ENCODE assay signal across 12 cellular contexts in the genomic region with DNA sequence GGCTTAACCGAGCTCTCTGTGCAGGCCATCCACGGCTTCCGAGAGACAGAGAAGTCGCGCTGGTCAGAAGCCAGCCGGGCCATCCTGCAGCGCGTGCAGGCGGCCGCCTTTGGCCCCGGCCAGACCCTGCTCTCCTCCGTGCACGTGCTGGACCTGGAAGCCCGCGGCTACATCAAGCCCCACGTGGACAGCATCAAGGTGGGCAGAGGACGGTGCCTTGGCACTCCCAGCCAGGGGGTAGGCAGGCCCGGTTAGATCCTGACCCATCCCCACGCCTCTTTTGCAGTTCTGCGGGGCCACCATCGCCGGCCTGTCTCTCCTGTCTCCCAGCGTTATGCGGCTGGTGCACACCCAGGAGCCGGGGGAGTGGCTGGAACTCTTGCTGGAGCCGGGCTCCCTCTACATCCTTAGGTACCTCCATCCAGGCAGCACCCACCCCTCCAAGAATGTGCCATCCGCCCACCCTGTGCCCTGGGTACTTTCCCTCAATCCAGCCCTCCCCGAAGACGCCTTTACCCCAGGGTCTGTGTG. TPM values are rescaled to one million over a fixed set of nuclear protein-coding genes. Genes with fewer than 3 reads are reported as not detected.
DNase-seq lines count a peak whose midpoint lies in the region; ATAC-seq and TF ChIP-seq lines count a peak whose summit lies in the region.
"Had no signal": no experiment of that assay in that cellular context is flagged by ENCODE, and none has a peak within 500 bp of the region (broad histone marks: within the 10 kb centered on the region; RNA-seq: fewer than 3 reads in every experiment).

No MANE protein-coding gene starts in this region.

- no peak overlapping the region for H3K27ac ChIP-seq in SJCRH30
- H3K27ac ChIP-seq in gastroesophageal sphincter = peak overlapping the region in 3 of 4 donors; percentile 96 to 100 (median 97)
- H3K27ac ChIP-seq in smooth muscle cell (ENCODE audit: low read depth) = peak overlapping the region; percentile 35

- peaks cover 15% of the 10 kb centered on the region for H3F3A ChIP-seq in smooth muscle cell (ENCODE audit: low read depth)

- WGBS in gastroesophageal sphincter (ENCODE audit: low coverage in 1 of 2), 2 donors = 60 to 100% methylated on average over 1 of the region's 29 CpGs
- whole genome bisulfite sequencing in smooth muscle cell (ENCODE audit: low lambda C conversion rate) = 77% methylated on average over 28 of the region's 29 CpGs

- H4K20me1 ChIP-seq in smooth muscle cell (ENCODE audit: low read depth) = no peaks in the 10 kb centered on the region

- TF ChIP-seq EP300 in gastroesophageal sphincter (IDR thresholded peaks at IDR 0.05) = no peak

- TF ChIP-seq POLR2A in gastroesophageal sphincter (IDR thresholded peaks at IDR 0.05) = no peak

- H3K4me1 ChIP-seq in SJCRH30 (peaks cover 6% of the 10 kb centered on the region; the same call in 1 of the 2 replicates), gastroesophageal sphincter (peaks cover 0 to 59% (median 21%) of the 10 kb centered on the region in 3 donors), smooth muscle cell (ENCODE audit: low read depth) (peaks cover 5% of the 10 kb centered on the region)

- no peak overlapping the region for H2AFZ ChIP-seq in smooth muscle cell (ENCODE audit: low read depth)

- H3K27me3 ChIP-seq in SJCRH30 (no peaks in the 10 kb centered on the region), gastroesophageal sphincter (no peaks in the 10 kb centered on the region), smooth muscle cell (ENCODE audit: low read depth) (no peaks in the 10 kb centered on the region)

- DNase-seq in SJCRH30 (no peak), smooth muscle cell (lab: John Stamatoyannopoulos, UW; ENCODE audit: unreplicated experiment) (no peak), Kasumi-1 (lab: John Stamatoyannopoulos, UW) (no peak), NCI-H1417 (lab: John Stamatoyannopoulos, UW) (no peak)
- DNase-seq: activated T-cell treated with anti-CD3 and anti-CD28 coated beads, Interleukin-2, amount 50 U/mL, for 1 hour; HCEC 1CT had no signal

- peaks cover 3% of the 10 kb centered on the region for H3K36me3 ChIP-seq in SJCRH30
- H3K36me3 ChIP-seq in gastroesophageal sphincter = peaks cover 0 to 30% of the 10 kb centered on the region in 2 donors
- H3K36me3 ChIP-seq in smooth muscle cell (ENCODE audit: low read depth) = peaks cover under 1% of the 10 kb centered on the region

- H3K4me3 ChIP-seq in GM12875 (ENCODE audit: low read depth, low read length) (peak overlapping the region; percentile 36), SJCRH30 (peak overlapping the region; percentile 58), gastroesophageal sphincter (peak overlapping the region in 1 of 2 donors; percentile 92), smooth muscle cell (no peak overlapping the region)

- no peaks in the 10 kb centered on the region for H3K79me2 ChIP-seq in smooth muscle cell (ENCODE audit: low read depth)

- TF ChIP-seq CTCF in GM12875 (IDR thresholded peaks at IDR 0.05; ENCODE audit: borderline replicate concordance, insufficient read depth, low read depth, low read length) = no peak
- TF ChIP-seq CTCF in gastroesophageal sphincter (IDR thresholded peaks at IDR 0.05) = no peak
- no peak for TF ChIP-seq CTCF in smooth muscle cell (IDR thresholded peaks at IDR 0.05; ENCODE audit: borderline replicate concordance, insufficient read depth, poor library complexity, severe bottlenecking)

- H3K4me2 ChIP-seq in smooth muscle cell = peak overlapping the region; percentile 86

- no peak for ATAC-seq in gastroesophageal sphincter
- ATAC-seq in GM21447 (IDR thresholded peaks at IDR 0.05; ENCODE audit: unreplicated experiment) = no peak
- no peak for ATAC-seq in HG03571 (IDR thresholded peaks at IDR 0.05; ENCODE audit: unreplicated experiment)

- H3K9ac ChIP-seq in smooth muscle cell (ENCODE audit: low read depth) = no peak overlapping the region

- H3K9me3 ChIP-seq in SJCRH30 (replicated peaks) (no peaks in the 10 kb centered on the region), gastroesophageal sphincter (no peaks in the 10 kb centered on the region), smooth muscle cell (replicated peaks; ENCODE audit: low read depth) (no peaks in the 10 kb centered on the region)

RNA-seq across cellular contexts. Expression of a gene that starts 1.5 kb away (rescaled TPM):
- 1.2 and 1.4 TPM in 2 replicates for total RNA-seq in SJCRH30 (2014; rRNA removed; shearing (Covaris generic))
- 1 to 10 TPM in 3 of 4 donors, under 1 TPM in 1; 0.67 to 2.4 (median 1.4) TPM for total RNA-seq in gastroesophageal sphincter
- total RNA-seq in smooth muscle cell = 0.67 and 1.2 TPM in 2 replicates
- 2.0 and 2.1 TPM in 2 replicates for polyA plus RNA-seq in smooth muscle cell

RNA-seq across cellular contexts. Expression of a gene that starts 1.6 kb away (rescaled TPM):
- total RNA-seq in SJCRH30 (2014; rRNA removed; shearing (Covaris generic)) = 24.6 and 28.5 TPM in 2 replicates
- 10 to 100 TPM; 41.9 to 75.1 (median 45.7) TPM for total RNA-seq in gastroesophageal sphincter
- total RNA-seq in smooth muscle cell = 34.4 and 38.2 TPM in 2 replicates
- 100 and 103 TPM in 2 replicates for polyA plus RNA-seq in smooth muscle cell

RNA-seq across cellular contexts. Expression of a gene that starts 12.9 kb away (rescaled TPM):
- 65.1 and 67.6 TPM in 2 replicates for total RNA-seq in SJCRH30 (2014; rRNA removed; shearing (Covaris generic))
- total RNA-seq in gastroesophageal sphincter (10 to 100 TPM; 40.2 to 86.1 (median 63.8) TPM), smooth muscle cell (59.1 and 85.9 TPM in 2 replicates)
- 117 and 118 TPM in 2 replicates for polyA plus RNA-seq in smooth muscle cell

RNA-seq across cellular contexts. Expression of a gene that starts 18.7 kb away (rescaled TPM):
- 41.7 and 49.0 TPM in 2 replicates for total RNA-seq in SJCRH30 (2014; rRNA removed; shearing (Covaris generic))
- total RNA-seq in gastroesophageal sphincter (10 to 100 TPM; 44.7 to 62.8 (median 51.4) TPM), smooth muscle cell (35.6 and 65.8 TPM in 2 replicates)
- 34.7 and 43.0 TPM in 2 replicates for polyA plus RNA-seq in smooth muscle cell

RNA-seq across cellular contexts. Expression of a gene that starts 40.8 kb away (rescaled TPM):
- total RNA-seq in SJCRH30 (2014; rRNA removed; shearing (Covaris generic)) = not detected in 2 replicates
- total RNA-seq in gastroesophageal sphincter (not detected), smooth muscle cell (0.09 TPM in 1 of 2 replicates, not detected in the other)
- not detected in 2 replicates for polyA plus RNA-seq in smooth muscle cell
- total RNA-seq: frontal cortex, renal cortical epithelial cell had no signal
